In genomic region chr4:70544279-70544870, GRCh38 we compare ENCODE assay signal across 1 cellular context.
TF ChIP-seq lines count a peak whose summit lies in the region.

No MANE protein-coding gene starts in this region.

TF ChIP-seq in GM12878, 131 proteins besides CTCF, POLR2A, EP300 and RAD21 (continued from another document):
- TF ChIP-seq SKIL (IDR thresholded peaks at IDR 0.05; ENCODE audit: low read depth, poor library complexity, severe bottlenecking): no peak
